8 cellular contexts compared by ENCODE assay signal in the genomic region with DNA sequence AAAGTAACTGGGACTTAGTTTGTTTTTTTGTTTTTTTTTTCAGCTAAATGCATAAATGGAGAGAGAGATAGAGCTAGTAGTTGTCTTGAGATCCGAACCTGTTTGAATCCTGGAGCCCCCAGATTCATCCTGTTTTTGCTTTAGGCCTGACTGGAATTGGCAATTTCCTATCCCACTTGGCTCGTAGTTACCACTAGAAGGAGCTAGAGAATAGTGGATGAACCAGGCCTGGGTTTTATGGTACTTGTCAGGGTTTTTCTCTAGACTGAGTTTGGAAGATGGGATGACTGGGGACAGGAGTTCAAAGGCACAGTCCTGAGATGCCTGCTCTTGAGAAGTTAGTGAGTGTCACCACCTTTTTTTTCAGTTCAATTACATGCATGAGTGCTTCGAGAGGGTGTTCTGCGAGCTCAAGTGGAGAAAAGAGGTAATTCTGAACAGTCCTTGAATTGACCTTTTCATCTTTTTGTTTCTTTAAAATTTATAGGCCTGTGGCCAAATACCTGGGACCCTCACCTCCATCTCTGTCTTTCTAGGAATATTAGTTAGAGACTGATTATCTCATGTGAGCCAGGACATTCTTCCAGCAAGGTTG. TPM values are rescaled to one million over a fixed set of nuclear protein-coding genes. Genes with fewer than 3 reads are reported as not detected.
DNase-seq lines count a peak whose midpoint lies in the region; ATAC-seq and TF ChIP-seq lines count a peak whose summit lies in the region.

No MANE protein-coding gene starts in this region.

- no peak for ATAC-seq in HG03025 (IDR thresholded peaks at IDR 0.05; ENCODE audit: low FRiP score, unreplicated experiment)

- peak; percentile 72 for TF ChIP-seq CTCF in cardiac fibroblast (IDR thresholded peaks at IDR 0.05; ENCODE audit: low read depth, low read length)

- H3K4me3 ChIP-seq in cardiac fibroblast (replicated peaks in 1 of 2; ENCODE audit: low read depth in 2 of 2, low read length in 2 of 2): no peak overlapping the region

- DNase-seq in SIG-M5 treated with dmso at 0.1 percent for 504 hours (lab: John Stamatoyannopoulos, UW; ENCODE audit: unreplicated experiment) (peak; percentile 57), SIG-M5 (lab: John Stamatoyannopoulos, UW) (no peak), NCI-H226 (peak; percentile 20), cardiac fibroblast (ENCODE audit: low read depth in 2 of 2) (peak; percentile 56 to 66), myocyte (ENCODE audit: low read depth) (peak; percentile 29), cortex of kidney (lab: John Stamatoyannopoulos, UW) (no peak)
- no peak for DNase-seq in stimulated activated CD4-positive, alpha-beta T cell treated with anti-CD3 and anti-CD28 coated beads, Interleukin-4, amount 100 ng/mL, for 1 hour

RNA-seq across cellular contexts. Expression of a gene that starts 23.4 kb away (rescaled TPM):
- total RNA-seq in myocyte: not detected in 2 replicates
- not detected for polyA plus RNA-seq in myocyte (2012)

RNA-seq across cellular contexts. Expression of a gene that starts 28.2 kb away (rescaled TPM):
- not detected in 2 replicates for total RNA-seq in myocyte
- polyA plus RNA-seq in myocyte (2012): 2.5 TPM

Comparison
In these comparisons a context has a peak if more than half of its experiments do, and no peak if none do; other contexts are left out.
1. DNase-seq: peak in SIG-M5 treated with dmso at 0.1 percent for 504 hours (single experiment), NCI-H226 (single experiment), cardiac fibroblast (2 of 2) and myocyte (single experiment); none in SIG-M5 (single experiment), cortex of kidney (single experiment) and stimulated activated CD4-positive, alpha-beta T cell treated with anti-CD3 and anti-CD28 coated beads, Interleukin-4, amount 100 ng/mL, for 1 hour (single experiment).